Comparison of ENCODE assay signal across 9 cellular contexts in genomic region chr16:87924041-87924851, GRCh38. TPM values are rescaled to one million over a fixed set of nuclear protein-coding genes. Genes with fewer than 3 reads are reported as not detected.
DNase-seq lines count a peak whose midpoint lies in the region; ATAC-seq and TF ChIP-seq lines count a peak whose summit lies in the region.
"Had no signal": no experiment of that assay in that cellular context is flagged by ENCODE, and none has a peak within 500 bp of the region (broad histone marks: within the 10 kb centered on the region; RNA-seq: fewer than 3 reads in every experiment).

No MANE protein-coding gene starts in this region.

- H3K9me3 Mint-ChIP-seq in mesothelial cell of epicardium (no peaks in the 10 kb centered on the region), osteocyte (ENCODE audit: unreplicated experiment) (no peaks in the 10 kb centered on the region)

- H3K4me1 Mint-ChIP-seq in mesothelial cell of epicardium (peaks cover 14% of the 10 kb centered on the region), osteocyte (ENCODE audit: unreplicated experiment) (peaks cover 9% of the 10 kb centered on the region)

- peaks cover 3% of the 10 kb centered on the region for H3K27me3 Mint-ChIP-seq in mesothelial cell of epicardium (ENCODE audit: low read depth)
- peaks cover 26% of the 10 kb centered on the region for H3K27me3 Mint-ChIP-seq in osteocyte (ENCODE audit: unreplicated experiment)

- H3K27ac Mint-ChIP-seq in mesothelial cell of epicardium (peak overlapping the region; percentile 6), osteocyte (ENCODE audit: unreplicated experiment) (no peak overlapping the region)

- TF ChIP-seq CTCF in mesothelial cell of epicardium (IDR thresholded peaks at IDR 0.05; ENCODE audit: unreplicated experiment) (no peak), osteocyte (IDR thresholded peaks at IDR 0.05) (no peak)

- no peak overlapping the region for H3K4me3 Mint-ChIP-seq in mesothelial cell of epicardium
- H3K4me3 Mint-ChIP-seq in osteocyte (ENCODE audit: unreplicated experiment), result no peak overlapping the region

- intact Hi-C loops in left cardiac atrium (cut with DNase I), result no loop called here

- no peaks in the 10 kb centered on the region for H3K36me3 Mint-ChIP-seq in mesothelial cell of epicardium
- no peaks in the 10 kb centered on the region for H3K36me3 Mint-ChIP-seq in osteocyte (ENCODE audit: unreplicated experiment)

- peak; percentile 2 for DNase-seq in NCI-H446 treated with DMSO at 0.1 percent for 48 hours (lab: John Stamatoyannopoulos, UW)
- no peak for DNase-seq in mesothelial cell of epicardium (ENCODE audit: low spot score in 2 of 2, unreplicated experiment in 2 of 2)
- DNase-seq in HUDEP-2 (lab: John Stamatoyannopoulos, UW; ENCODE audit: unreplicated experiment in 76 of 76), result no peak
- no peak for DNase-seq in osteocyte (ENCODE audit: extremely low spot score, unreplicated experiment)
- DNase-seq in left cardiac atrium, result no peak

- peak; percentile 76 for ATAC-seq in GM18498 (IDR thresholded peaks at IDR 0.05; ENCODE audit: unreplicated experiment)
- ATAC-seq in HG02798 (IDR thresholded peaks at IDR 0.05; ENCODE audit: poor library complexity, unreplicated experiment), result peak; percentile 73
- no peak for ATAC-seq in HG03135 (IDR thresholded peaks at IDR 0.05; ENCODE audit: unreplicated experiment)
- ATAC-seq in left cardiac atrium, result no peak

RNA-seq across cellular contexts. Expression of gene CA5A, which starts 12.1 kb away (rescaled TPM):
- total RNA-seq in mesothelial cell of epicardium, result not detected in 3 replicates
- not detected in 2 replicates for total RNA-seq in osteocyte
- not detected for total RNA-seq in left cardiac atrium
- total RNA-seq: glomerular endothelial cell had no signal

RNA-seq across cellular contexts. Expression of gene BANP, which starts 27.0 kb away (rescaled TPM):
- total RNA-seq in mesothelial cell of epicardium (41.2 to 44.9 TPM (median 43.6 TPM) in 3 replicates), osteocyte (19.5 and 20.5 TPM in 2 replicates), left cardiac atrium (10 to 100 TPM; 13.9 to 16.7 TPM)

RNA-seq across cellular contexts. Expression of gene SLC7A5, which starts 54.9 kb away (rescaled TPM):
- total RNA-seq in mesothelial cell of epicardium, result 64.7 to 70.0 TPM (median 69.4 TPM) in 3 replicates
- 127 and 133 TPM in 2 replicates for total RNA-seq in osteocyte
- 10 to 100 TPM in 1 of 2 donors, 1 to 10 TPM in 1; 8.4 to 18.4 TPM for total RNA-seq in left cardiac atrium

Comparison
In these comparisons a context has a peak if more than half of its experiments do, and no peak if none do; other contexts are left out.
1. ATAC-seq: peak in GM18498 (single experiment) and HG02798 (single experiment); none in HG03135 (single experiment) and left cardiac atrium (0 of 2).